ENCODE assay signal across 1 cellular context in genomic region chr2:137964066-137964858, GRCh38.
TF ChIP-seq lines count a peak whose summit lies in the region.

Gene HNMT (plus strand): TSS chr2:137964473. CDS start chr2:137964492, 19 bp downstream.

TF ChIP-seq in K562, 482 proteins besides CTCF, POLR2A, EP300 and RAD21 (continued from another document and continues in another):
- TF ChIP-seq GTF3C2 (IDR thresholded peaks at IDR 0.05; ENCODE audit: borderline replicate concordance, extremely low read depth, insufficient read length), result no peak
- TF ChIP-seq RBFOX2 (IDR thresholded peaks at IDR 0.05; ENCODE audit: low read depth, low read length), result no peak
- TF ChIP-seq HIVEP1 (CRISPR knock-in tag; IDR thresholded peaks at IDR 0.05), result no peak
- TF ChIP-seq SRSF7 (optimal IDR thresholded peaks at IDR 0.05; ENCODE audit: low read depth, low read length), result no peak
- peak; percentile 83 for TF ChIP-seq CBFA2T2 (conservative IDR thresholded peaks at IDR 0.05)
- no peak for TF ChIP-seq ZNF316 (IDR thresholded peaks at IDR 0.05)
- no peak for TF ChIP-seq NFATC3 (IDR thresholded peaks at IDR 0.05)
- TF ChIP-seq E4F1 (CRISPR knock-in tag; IDR thresholded peaks at IDR 0.05; ENCODE audit: borderline replicate concordance), result no peak
- no peak for TF ChIP-seq MEF2A (IDR thresholded peaks at IDR 0.05; ENCODE audit: control insufficient read depth, low read depth, low read length)
- no peak for TF ChIP-seq U2AF2 (optimal IDR thresholded peaks at IDR 0.05; ENCODE audit: low read depth, low read length)
- TF ChIP-seq ELF1 (tag; IDR thresholded peaks at IDR 0.05), result peak; percentile 68
- TF ChIP-seq, protein P1, sequence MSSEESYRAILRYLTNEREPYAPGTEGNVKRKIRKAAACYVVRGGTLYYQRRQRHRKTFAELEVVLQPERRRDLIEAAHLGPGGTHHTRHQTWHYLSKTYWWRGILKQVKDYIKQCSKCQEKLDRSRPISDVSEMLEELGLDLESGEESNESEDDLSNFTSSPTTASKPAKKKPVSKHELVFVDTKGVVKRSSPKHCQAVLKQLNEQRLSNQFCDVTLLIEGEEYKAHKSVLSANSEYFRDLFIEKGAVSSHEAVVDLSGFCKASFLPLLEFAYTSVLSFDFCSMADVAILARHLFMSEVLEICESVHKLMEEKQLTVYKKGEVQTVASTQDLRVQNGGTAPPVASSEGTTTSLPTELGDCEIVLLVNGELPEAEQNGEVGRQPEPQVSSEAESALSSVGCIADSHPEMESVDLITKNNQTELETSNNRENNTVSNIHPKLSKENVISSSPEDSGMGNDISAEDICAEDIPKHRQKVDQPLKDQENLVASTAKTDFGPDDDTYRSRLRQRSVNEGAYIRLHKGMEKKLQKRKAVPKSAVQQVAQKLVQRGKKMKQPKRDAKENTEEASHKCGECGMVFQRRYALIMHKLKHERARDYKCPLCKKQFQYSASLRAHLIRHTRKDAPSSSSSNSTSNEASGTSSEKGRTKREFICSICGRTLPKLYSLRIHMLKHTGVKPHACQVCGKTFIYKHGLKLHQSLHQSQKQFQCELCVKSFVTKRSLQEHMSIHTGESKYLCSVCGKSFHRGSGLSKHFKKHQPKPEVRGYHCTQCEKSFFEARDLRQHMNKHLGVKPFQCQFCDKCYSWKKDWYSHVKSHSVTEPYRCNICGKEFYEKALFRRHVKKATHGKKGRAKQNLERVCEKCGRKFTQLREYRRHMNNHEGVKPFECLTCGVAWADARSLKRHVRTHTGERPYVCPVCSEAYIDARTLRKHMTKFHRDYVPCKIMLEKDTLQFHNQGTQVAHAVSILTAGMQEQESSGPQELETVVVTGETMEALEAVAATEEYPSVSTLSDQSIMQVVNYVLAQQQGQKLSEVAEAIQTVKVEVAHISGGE (CRISPR knock-in tag; IDR thresholded peaks at IDR 0.05), result peak in 1 of 3 experiments; percentile 42; a peak in 1 of 6 replicates
- TF ChIP-seq, protein P2, sequence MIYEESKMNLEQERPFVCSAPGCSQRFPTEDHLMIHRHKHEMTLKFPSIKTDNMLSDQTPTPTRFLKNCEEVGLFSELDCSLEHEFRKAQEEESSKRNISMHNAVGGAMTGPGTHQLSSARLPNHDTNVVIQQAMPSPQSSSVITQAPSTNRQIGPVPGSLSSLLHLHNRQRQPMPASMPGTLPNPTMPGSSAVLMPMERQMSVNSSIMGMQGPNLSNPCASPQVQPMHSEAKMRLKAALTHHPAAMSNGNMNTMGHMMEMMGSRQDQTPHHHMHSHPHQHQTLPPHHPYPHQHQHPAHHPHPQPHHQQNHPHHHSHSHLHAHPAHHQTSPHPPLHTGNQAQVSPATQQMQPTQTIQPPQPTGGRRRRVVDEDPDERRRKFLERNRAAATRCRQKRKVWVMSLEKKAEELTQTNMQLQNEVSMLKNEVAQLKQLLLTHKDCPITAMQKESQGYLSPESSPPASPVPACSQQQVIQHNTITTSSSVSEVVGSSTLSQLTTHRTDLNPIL (CRISPR knock-in tag; IDR thresholded peaks at IDR 0.05), result no peak
- no peak for TF ChIP-seq RHOXF2B (CRISPR knock-in tag; conservative IDR thresholded peaks at IDR 0.05)
- TF ChIP-seq ESRRB (CRISPR knock-in tag; IDR thresholded peaks at IDR 0.05; ENCODE audit: borderline replicate concordance), result no peak
- TF ChIP-seq TRIM24 (IDR thresholded peaks at IDR 0.05), result peak; percentile 48 to 79; a peak in 3 of 4 replicates
- TF ChIP-seq POLR2B (IDR thresholded peaks at IDR 0.05; ENCODE audit: low read depth, partially characterized antibody), result no peak
- no peak for TF ChIP-seq PPARD (CRISPR knock-in tag; IDR thresholded peaks at IDR 0.05)
- TF ChIP-seq ZNF449 (CRISPR knock-in tag; IDR thresholded peaks at IDR 0.05), result no peak
- no peak for TF ChIP-seq FOXA1 (IDR thresholded peaks at IDR 0.05; ENCODE audit: borderline replicate concordance)
- TF ChIP-seq PTTG1 (tag; IDR thresholded peaks at IDR 0.05; ENCODE audit: low read depth), result no peak
- no peak for TF ChIP-seq EGR1 (conservative IDR thresholded peaks at IDR 0.05)
- no peak for TF ChIP-seq HDGF (IDR thresholded peaks at IDR 0.05)
- TF ChIP-seq SMARCA4 (IDR thresholded peaks at IDR 0.05), result peak; percentile 66
- TF ChIP-seq ZNF740 (CRISPR knock-in tag; IDR thresholded peaks at IDR 0.05), result no peak
- TF ChIP-seq ZNF740 (tag; IDR thresholded peaks at IDR 0.05), result no peak
- no peak for TF ChIP-seq POU5F1 (IDR thresholded peaks at IDR 0.05; ENCODE audit: borderline replicate concordance, low read depth, low read length, partially characterized antibody)
- TF ChIP-seq E2F4 (CRISPR knock-in tag; IDR thresholded peaks at IDR 0.05; ENCODE audit: low read depth), result no peak
- no peak for TF ChIP-seq SRSF9 (IDR thresholded peaks at IDR 0.05; ENCODE audit: borderline replicate concordance, low read depth, low read length)
- TF ChIP-seq ZNF644 (tag; IDR thresholded peaks at IDR 0.05; ENCODE audit: low read depth), result no peak
- no peak for TF ChIP-seq KAT2B (IDR thresholded peaks at IDR 0.05; ENCODE audit: low read depth, low read length)
- no peak for TF ChIP-seq C11orf30 (IDR thresholded peaks at IDR 0.05; ENCODE audit: low read depth)
- TF ChIP-seq, protein P3, sequence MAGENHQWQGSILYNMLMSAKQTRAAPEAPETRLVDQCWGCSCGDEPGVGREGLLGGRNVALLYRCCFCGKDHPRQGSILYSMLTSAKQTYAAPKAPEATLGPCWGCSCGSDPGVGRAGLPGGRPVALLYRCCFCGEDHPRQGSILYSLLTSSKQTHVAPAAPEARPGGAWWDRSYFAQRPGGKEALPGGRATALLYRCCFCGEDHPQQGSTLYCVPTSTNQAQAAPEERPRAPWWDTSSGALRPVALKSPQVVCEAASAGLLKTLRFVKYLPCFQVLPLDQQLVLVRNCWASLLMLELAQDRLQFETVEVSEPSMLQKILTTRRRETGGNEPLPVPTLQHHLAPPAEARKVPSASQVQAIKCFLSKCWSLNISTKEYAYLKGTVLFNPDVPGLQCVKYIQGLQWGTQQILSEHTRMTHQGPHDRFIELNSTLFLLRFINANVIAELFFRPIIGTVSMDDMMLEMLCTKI (IDR thresholded peaks at IDR 0.05; ENCODE audit: partially characterized antibody), result no peak
- no peak for TF ChIP-seq HCFC1 (IDR thresholded peaks at IDR 0.05; ENCODE audit: low read depth, low read length)
- no peak for TF ChIP-seq NFYB (IDR thresholded peaks at IDR 0.05; ENCODE audit: extremely low read depth, insufficient read length)
- TF ChIP-seq HNRNPLL (IDR thresholded peaks at IDR 0.05; ENCODE audit: low read depth, low read length, poor library complexity, severe bottlenecking), result no peak
- TF ChIP-seq ZNF76 (CRISPR knock-in tag; IDR thresholded peaks at IDR 0.05; ENCODE audit: borderline replicate concordance), result no peak
- TF ChIP-seq, protein P4, sequence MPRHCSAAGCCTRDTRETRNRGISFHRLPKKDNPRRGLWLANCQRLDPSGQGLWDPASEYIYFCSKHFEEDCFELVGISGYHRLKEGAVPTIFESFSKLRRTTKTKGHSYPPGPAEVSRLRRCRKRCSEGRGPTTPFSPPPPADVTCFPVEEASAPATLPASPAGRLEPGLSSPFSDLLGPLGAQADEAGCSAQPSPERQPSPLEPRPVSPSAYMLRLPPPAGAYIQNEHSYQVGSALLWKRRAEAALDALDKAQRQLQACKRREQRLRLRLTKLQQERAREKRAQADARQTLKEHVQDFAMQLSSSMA (CRISPR knock-in tag; IDR thresholded peaks at IDR 0.05), result no peak
- TF ChIP-seq ZNF354B (CRISPR knock-in tag; IDR thresholded peaks at IDR 0.05), result no peak
- TF ChIP-seq NFE2L1 (tag; IDR thresholded peaks at IDR 0.05; ENCODE audit: borderline replicate concordance, low read depth), result no peak
- TF ChIP-seq ZNF436 (CRISPR knock-in tag; IDR thresholded peaks at IDR 0.05), result no peak
- TF ChIP-seq ZNF696 (CRISPR knock-in tag; conservative IDR thresholded peaks at IDR 0.05), result no peak
- TF ChIP-seq DNMT1 (IDR thresholded peaks at IDR 0.05), result no peak
- TF ChIP-seq, protein P5, sequence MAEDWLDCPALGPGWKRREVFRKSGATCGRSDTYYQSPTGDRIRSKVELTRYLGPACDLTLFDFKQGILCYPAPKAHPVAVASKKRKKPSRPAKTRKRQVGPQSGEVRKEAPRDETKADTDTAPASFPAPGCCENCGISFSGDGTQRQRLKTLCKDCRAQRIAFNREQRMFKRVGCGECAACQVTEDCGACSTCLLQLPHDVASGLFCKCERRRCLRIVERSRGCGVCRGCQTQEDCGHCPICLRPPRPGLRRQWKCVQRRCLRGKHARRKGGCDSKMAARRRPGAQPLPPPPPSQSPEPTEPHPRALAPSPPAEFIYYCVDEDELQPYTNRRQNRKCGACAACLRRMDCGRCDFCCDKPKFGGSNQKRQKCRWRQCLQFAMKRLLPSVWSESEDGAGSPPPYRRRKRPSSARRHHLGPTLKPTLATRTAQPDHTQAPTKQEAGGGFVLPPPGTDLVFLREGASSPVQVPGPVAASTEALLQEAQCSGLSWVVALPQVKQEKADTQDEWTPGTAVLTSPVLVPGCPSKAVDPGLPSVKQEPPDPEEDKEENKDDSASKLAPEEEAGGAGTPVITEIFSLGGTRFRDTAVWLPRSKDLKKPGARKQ (CRISPR knock-in tag; IDR thresholded peaks at IDR 0.05), result no peak
- TF ChIP-seq ZNF140 (CRISPR knock-in tag; IDR thresholded peaks at IDR 0.05), result no peak
- 0 out of 2 replicates have a peak, but pooled peaks have one; percentile 30 for TF ChIP-seq RFX5 (IDR thresholded peaks at IDR 0.05; ENCODE audit: low read depth, low read length)
- no peak for TF ChIP-seq POLR3G (IDR thresholded peaks at IDR 0.05; ENCODE audit: extremely low read depth, insufficient read length, insufficient replicate concordance)
